ENCODE assay signal across 8 cellular contexts in genomic region chr1:16055613-16056520, GRCh38. TPM values are rescaled to one million over a fixed set of nuclear protein-coding genes. Genes with fewer than 3 reads are reported as not detected.
A peak's percentile ranks its signal among the peaks of the same experiment; 100 is the strongest.
DNase-seq lines count a peak whose midpoint lies in the region; ATAC-seq, FAIRE-seq and TF ChIP-seq lines count a peak whose summit lies in the region.

No MANE protein-coding gene starts in this region.

- H3F3A ChIP-seq in DOHH2 (ENCODE audit: control insufficient read depth, insufficient read depth): no peaks in the 10 kb centered on the region

- H3K4me1 ChIP-seq in DOHH2 (ENCODE audit: control insufficient read depth, low read length): no peaks in the 10 kb centered on the region
- peaks cover 0 to 2% of the 10 kb centered on the region in 2 donors for H3K4me1 ChIP-seq in kidney (ENCODE audit: control insufficient read depth in 1 of 2, insufficient read depth in 1 of 2, low read depth in 1 of 2, low read length in 2 of 2)

- peaks cover 6% of the 10 kb centered on the region for H3K27me3 Mint-ChIP-seq in activated B cell treated with CpG ODN at 0.5 μM for 24 hours

- H3K27me3 ChIP-seq in DOHH2 (ENCODE audit: control insufficient read depth, low read length): no peaks in the 10 kb centered on the region

- POLR2A ChIA-PET in activated B cell treated with CpG ODN at 0.5 μM for 24 hours (lab: Charles Lee): no interaction called here

- H3K9ac ChIP-seq in kidney (ENCODE audit: low read length in 2 of 2): no peak overlapping the region

- no peaks in the 10 kb centered on the region for H3K9me2 ChIP-seq in DOHH2 (replicated peaks; ENCODE audit: control insufficient read depth, low read length)

- peak; percentile 83 for TF ChIP-seq CTCF in DOHH2 (IDR thresholded peaks at IDR 0.05; ENCODE audit: low read depth, low read length, poor library complexity, severe bottlenecking)
- no peak for TF ChIP-seq CTCF in activated B cell treated with CpG ODN at 0.5 μM for 24 hours (IDR thresholded peaks at IDR 0.05)
- TF ChIP-seq CTCF in cardiac fibroblast (IDR thresholded peaks at IDR 0.05; ENCODE audit: low read depth, low read length): peak; percentile 94
- peak; percentile 97 for TF ChIP-seq CTCF in kidney (IDR thresholded peaks at IDR 0.05; ENCODE audit: borderline replicate concordance, extremely low read depth, insufficient read depth)

- H4K20me1 ChIP-seq in DOHH2 (ENCODE audit: control insufficient read depth, insufficient read depth, low read depth, low read length): no peaks in the 10 kb centered on the region

- H3K27ac Mint-ChIP-seq in activated B cell treated with CpG ODN at 0.5 μM for 24 hours: no peak overlapping the region

- H3K36me3 Mint-ChIP-seq in activated B cell treated with CpG ODN at 0.5 μM for 24 hours (ENCODE audit: low read depth): no peaks in the 10 kb centered on the region

- H3K4me3 Mint-ChIP-seq in activated B cell treated with CpG ODN at 0.5 μM for 24 hours: no peak overlapping the region

- H3K9me3 ChIP-seq in DOHH2 (ENCODE audit: control insufficient read depth, insufficient read depth, low read length) (no peaks in the 10 kb centered on the region), kidney (ENCODE audit: control insufficient read depth in 1 of 2, low read length in 2 of 2) (no peaks in the 10 kb centered on the region)

- H3K36me3 ChIP-seq in DOHH2 (ENCODE audit: control insufficient read depth, low read length) (no peaks in the 10 kb centered on the region), kidney (ENCODE audit: control insufficient read depth in 1 of 2, insufficient read depth in 2 of 2, low read length in 2 of 2) (peaks cover 0 to 5% of the 10 kb centered on the region in 2 donors)

- intact Hi-C loops in activated B cell treated with CpG ODN at 0.5 μM for 24 hours (cut with micrococcal nuclease): loop anchor here (1.0 to 10.0 kb wide), 5 partner anchors 47 to 264 kb away; no protein-coding TSS in a partner anchor
- intact Hi-C loops in kidney (cut with DNase I): loop anchor here (10.0 kb wide), 1 partner anchor 51 kb away; the partner anchor contains the start of gene SRARP

- no peak for FAIRE-seq in kidney (lab: Jason Lieb, UNC)

- DNase-seq in NCI-H2227 (lab: John Stamatoyannopoulos, UW; ENCODE audit: unreplicated experiment) (peak; percentile 95), activated B cell treated with CpG ODN at 0.5 μM for 24 hours (peak; percentile 77), cardiac fibroblast (ENCODE audit: low read depth in 2 of 2) (peak; percentile 78 to 82), kidney (peak; percentile 94)
- peak; percentile 88 for DNase-seq in stimulated activated CD4-positive, alpha-beta T cell treated with anti-CD3 and anti-CD28 coated beads, Interleukin-1b, Interleukin-23, amount 100 ng/mL, for 48 hours

- CTCF ChIA-PET in activated B cell treated with CpG ODN at 0.5 μM for 24 hours (lab: Charles Lee): interaction anchor here (1.3 to 2.5 kb wide), 6 partner anchors 15 to 267 kb away, joined by 3 to 11 read pairs (median 4); no protein-coding TSS in a partner anchor

- H3K9me3 Mint-ChIP-seq in activated B cell treated with CpG ODN at 0.5 μM for 24 hours: no peaks in the 10 kb centered on the region

- peaks cover 6% of the 10 kb centered on the region for H3K4me1 Mint-ChIP-seq in activated B cell treated with CpG ODN at 0.5 μM for 24 hours

- ATAC-seq in HG02970 (IDR thresholded peaks at IDR 0.05; ENCODE audit: low FRiP score, unreplicated experiment) (peak; percentile 54), activated B cell treated with CpG ODN at 0.5 μM for 24 hours (ENCODE audit: low read depth) (peak; percentile 100), HG02870 (IDR thresholded peaks at IDR 0.05; ENCODE audit: unreplicated experiment) (no peak)

- H3K4me2 ChIP-seq in DOHH2 (ENCODE audit: low read length): no peak overlapping the region

- H3K4me3 ChIP-seq in DOHH2 (ENCODE audit: low read length) (no peak overlapping the region), cardiac fibroblast (replicated peaks in 1 of 2; ENCODE audit: low read depth in 2 of 2, low read length in 2 of 2) (no peak overlapping the region), kidney (ENCODE audit: low read length in 2 of 2) (no peak overlapping the region)

- H3K27ac ChIP-seq in DOHH2 (ENCODE audit: low read depth, low read length) (no peak overlapping the region), kidney (ENCODE audit: low read depth in 2 of 2, low read length in 2 of 2) (no peak overlapping the region)

- H3K79me2 ChIP-seq in DOHH2 (ENCODE audit: control insufficient read depth, low read length): no peaks in the 10 kb centered on the region

RNA-seq across cellular contexts. Expression of gene CLCNKB, which starts 12.3 kb away (rescaled TPM):
- total RNA-seq in activated B cell treated with CpG ODN at 0.5 μM for 24 hours: not detected in 2 replicates
- 60.6 TPM for total RNA-seq in kidney
- 519 TPM for polyA plus RNA-seq in kidney (ENCODE audit: insufficient read depth, low read depth, low replicate concordance)

RNA-seq across cellular contexts. Expression of gene FAM131C, which starts 17.6 kb away (rescaled TPM):
- total RNA-seq in activated B cell treated with CpG ODN at 0.5 μM for 24 hours: not detected in 2 replicates
- 5.0 TPM for total RNA-seq in kidney
- polyA plus RNA-seq in kidney (ENCODE audit: insufficient read depth, low read depth, low replicate concordance): 12.0 TPM

RNA-seq across cellular contexts. Expression of gene CLCNKA, which starts 34.0 kb away (rescaled TPM):
- total RNA-seq in activated B cell treated with CpG ODN at 0.5 μM for 24 hours (0.24 TPM in 1 of 2 replicates, not detected in the other), kidney (7.8 TPM)
- 187 TPM for polyA plus RNA-seq in kidney (ENCODE audit: insufficient read depth, low read depth, low replicate concordance)

RNA-seq across cellular contexts. Expression of gene HSPB7, which starts 38.0 kb away (rescaled TPM):
- total RNA-seq in activated B cell treated with CpG ODN at 0.5 μM for 24 hours (not detected in 2 replicates), kidney (29.1 TPM)
- polyA plus RNA-seq in kidney (ENCODE audit: insufficient read depth, low read depth, low replicate concordance): 17.0 TPM

RNA-seq across cellular contexts. Expression of gene SRARP, which starts 51.8 kb away (rescaled TPM):
- total RNA-seq in activated B cell treated with CpG ODN at 0.5 μM for 24 hours (0.07 TPM in 1 of 2 replicates, not detected in the other), kidney (0.22 TPM)
- 4.0 TPM for polyA plus RNA-seq in kidney (ENCODE audit: insufficient read depth, low read depth, low replicate concordance)

Comparison
In these comparisons a context has a peak if more than half of its experiments do, and no peak if none do; other contexts are left out.
1. RNA of gene CLCNKB, which starts 12.3 kb away (total RNA-seq): 60.6 TPM in kidney (single experiment); not detected in activated B cell treated with CpG ODN at 0.5 μM for 24 hours; every median in the first group is over 10 times any median in the second.
2. Peak in every context shown above with its lines, with median percentiles within 50 percentile points of each other: DNase-seq.